In the genomic region with DNA sequence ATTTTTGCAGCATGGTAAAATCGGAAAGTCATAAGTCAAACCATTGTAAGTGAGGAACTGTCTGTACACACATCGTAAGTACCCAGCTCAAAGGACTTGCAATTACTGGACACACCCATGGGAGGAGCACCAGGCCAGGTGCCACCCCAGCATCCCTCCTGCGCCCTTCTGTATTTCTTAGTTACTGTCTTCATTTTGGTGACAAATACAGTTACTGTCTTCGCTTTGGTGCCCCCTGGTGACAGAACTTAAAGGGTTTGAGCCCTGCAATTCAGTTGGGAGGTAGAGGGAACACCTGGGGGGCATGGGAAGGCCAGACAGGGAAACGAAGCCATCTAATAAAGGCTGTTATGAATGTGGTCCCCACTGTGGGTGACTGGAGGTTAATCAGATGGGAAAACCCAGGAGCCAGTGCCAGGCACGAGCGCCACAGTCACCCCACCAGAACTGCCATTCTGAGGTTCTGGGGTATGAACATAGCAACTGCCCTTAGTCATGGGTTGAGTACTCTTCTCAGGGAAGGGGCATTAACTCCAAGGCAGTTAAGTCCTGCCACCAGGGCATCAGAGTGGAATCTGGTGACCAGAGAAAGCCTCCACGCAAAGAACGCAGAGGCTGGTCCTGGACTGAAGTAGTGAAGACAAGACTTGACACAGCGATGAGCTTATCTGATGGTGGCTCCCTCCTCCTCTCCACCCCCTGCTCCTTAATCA, we compare ENCODE assay signal across 1 cellular context.
TF ChIP-seq lines count a peak whose summit lies in the region.

No MANE protein-coding gene starts in this region.

TF ChIP-seq in WTC11, 78 proteins besides CTCF, POLR2A, EP300 and RAD21 (continued from another document):
- TF ChIP-seq, protein P1, sequence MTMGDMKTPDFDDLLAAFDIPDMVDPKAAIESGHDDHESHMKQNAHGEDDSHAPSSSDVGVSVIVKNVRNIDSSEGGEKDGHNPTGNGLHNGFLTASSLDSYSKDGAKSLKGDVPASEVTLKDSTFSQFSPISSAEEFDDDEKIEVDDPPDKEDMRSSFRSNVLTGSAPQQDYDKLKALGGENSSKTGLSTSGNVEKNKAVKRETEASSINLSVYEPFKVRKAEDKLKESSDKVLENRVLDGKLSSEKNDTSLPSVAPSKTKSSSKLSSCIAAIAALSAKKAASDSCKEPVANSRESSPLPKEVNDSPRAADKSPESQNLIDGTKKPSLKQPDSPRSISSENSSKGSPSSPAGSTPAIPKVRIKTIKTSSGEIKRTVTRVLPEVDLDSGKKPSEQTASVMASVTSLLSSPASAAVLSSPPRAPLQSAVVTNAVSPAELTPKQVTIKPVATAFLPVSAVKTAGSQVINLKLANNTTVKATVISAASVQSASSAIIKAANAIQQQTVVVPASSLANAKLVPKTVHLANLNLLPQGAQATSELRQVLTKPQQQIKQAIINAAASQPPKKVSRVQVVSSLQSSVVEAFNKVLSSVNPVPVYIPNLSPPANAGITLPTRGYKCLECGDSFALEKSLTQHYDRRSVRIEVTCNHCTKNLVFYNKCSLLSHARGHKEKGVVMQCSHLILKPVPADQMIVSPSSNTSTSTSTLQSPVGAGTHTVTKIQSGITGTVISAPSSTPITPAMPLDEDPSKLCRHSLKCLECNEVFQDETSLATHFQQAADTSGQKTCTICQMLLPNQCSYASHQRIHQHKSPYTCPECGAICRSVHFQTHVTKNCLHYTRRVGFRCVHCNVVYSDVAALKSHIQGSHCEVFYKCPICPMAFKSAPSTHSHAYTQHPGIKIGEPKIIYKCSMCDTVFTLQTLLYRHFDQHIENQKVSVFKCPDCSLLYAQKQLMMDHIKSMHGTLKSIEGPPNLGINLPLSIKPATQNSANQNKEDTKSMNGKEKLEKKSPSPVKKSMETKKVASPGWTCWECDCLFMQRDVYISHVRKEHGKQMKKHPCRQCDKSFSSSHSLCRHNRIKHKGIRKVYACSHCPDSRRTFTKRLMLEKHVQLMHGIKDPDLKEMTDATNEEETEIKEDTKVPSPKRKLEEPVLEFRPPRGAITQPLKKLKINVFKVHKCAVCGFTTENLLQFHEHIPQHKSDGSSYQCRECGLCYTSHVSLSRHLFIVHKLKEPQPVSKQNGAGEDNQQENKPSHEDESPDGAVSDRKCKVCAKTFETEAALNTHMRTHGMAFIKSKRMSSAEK (CRISPR knock-in tag; IDR thresholded peaks at IDR 0.05; ENCODE audit: borderline replicate concordance) = no peak
TF ChIP-seq in WTC11: peak in this region for 0.
